Comparison of ENCODE assay signal across 21 cellular contexts in genomic region chr1:53308512-53308911, GRCh38. TPM values are rescaled to one million over a fixed set of nuclear protein-coding genes. Genes with fewer than 3 reads are reported as not detected.
DNase-seq lines count a peak whose midpoint lies in the region; ATAC-seq and TF ChIP-seq lines count a peak whose summit lies in the region.
"Had no signal": no experiment of that assay in that cellular context is flagged by ENCODE, and none has a peak within 500 bp of the region (broad histone marks: within the 10 kb centered on the region; RNA-seq: fewer than 3 reads in every experiment).

No MANE protein-coding gene starts in this region.

- no peak overlapping the region for H3K9ac ChIP-seq in H9 (ENCODE audit: extremely low read depth, insufficient read length, low read length)
- H3K9ac ChIP-seq: KMS-11 had no signal

- no peaks in the 10 kb centered on the region for H3K23me2 ChIP-seq in H9 (ENCODE audit: insufficient read length, low read depth, low read length, poor library complexity, severe bottlenecking)

- CTCF ChIA-PET in RWPE1 (lab: Yijun Ruan, JAX), result no interaction called here

- no peaks in the 10 kb centered on the region for H3K27me3 Mint-ChIP-seq in H9 (ENCODE audit: low read depth)
- H3K27me3 Mint-ChIP-seq in nephron (ENCODE audit: low read depth), result peaks cover 7% of the 10 kb centered on the region
- H3K27me3 Mint-ChIP-seq: CD4-positive, alpha-beta T cell had no signal

- peaks cover 27 to 42% of the 10 kb centered on the region in 2 experiments for H3K4me1 Mint-ChIP-seq in H9
- H3K4me1 Mint-ChIP-seq in nephron, result peaks cover 44% of the 10 kb centered on the region

- no peak overlapping the region for H3K4me2 ChIP-seq in H9 (ENCODE audit: insufficient read depth, insufficient read length, low read length)
- H3K4me2 ChIP-seq: KMS-11 had no signal

- H3K9me3 Mint-ChIP-seq in H9, result no peaks in the 10 kb centered on the region
- no peaks in the 10 kb centered on the region for H3K9me3 Mint-ChIP-seq in nephron
- H3K9me3 Mint-ChIP-seq: CD4-positive, alpha-beta T cell; HFFc6 had no signal

- H3K79me2 ChIP-seq in H9 (ENCODE audit: insufficient read depth, low read length), result peaks cover 6% of the 10 kb centered on the region; the same call in 1 of the 2 replicates

- H3K27me3 ChIP-seq in H9 (ENCODE audit: insufficient read depth, low read length), result no peaks in the 10 kb centered on the region
- H3K27me3 ChIP-seq: BE2C, SJSA1 had no signal

- DNase-seq in DMS 273 (lab: John Stamatoyannopoulos, UW; ENCODE audit: unreplicated experiment) (peak; percentile 82), DMS 273 treated with DMSO at 0.1 percent for 48 hours (lab: John Stamatoyannopoulos, UW) (no peak), H9 (no peak), RWPE1 (ENCODE audit: low spot score) (no peak), Right ventricle myocardium superior (no peak), RKO (ENCODE audit: low spot score) (no peak), SKM-1 treated with dmso at 0.1 percent for 144 hours (lab: John Stamatoyannopoulos, UW; ENCODE audit: unreplicated experiment) (no peak)
- DNase-seq: BE2C; CD4-positive, alpha-beta T cell; DND-41; GOT3; HFFc6; NCI-H1092; NCI-H2107; NCI-H2227 treated with DMSO at 0.1 percent for 48 hours; NCI-H526; NK-92 treated with Interleukin-12 subunit alpha and Interleukin-12 subunit beta, amount 100 ng/mL, for 24 hours had no signal

- H3K27ac ChIP-seq in H9 (ENCODE audit: insufficient read length, low read depth, low read length) (no peak overlapping the region), RWPE1 (peak overlapping the region; percentile 17)
- H3K27ac ChIP-seq: 22Rv1, KMS-11, SJSA1 had no signal

- no peak overlapping the region for H3K56ac ChIP-seq in H9 (ENCODE audit: insufficient read length, low read depth, low read length)

- no peaks in the 10 kb centered on the region for H3K4me1 ChIP-seq in H9 (ENCODE audit: insufficient read depth, low read length)
- H3K4me1 ChIP-seq: BE2C, SJSA1 had no signal

- no peak overlapping the region for H2BK15ac ChIP-seq in H9 (ENCODE audit: low read depth, low read length)

- H4K5ac ChIP-seq in H9 (ENCODE audit: insufficient read length, low read depth, low read length), result no peak overlapping the region

- H3T11ph ChIP-seq in H9 (ENCODE audit: low read length), result no peak overlapping the region

- no peak overlapping the region for H2BK12ac ChIP-seq in H9 (ENCODE audit: insufficient read length, low read depth, low read length)

- H3K14ac ChIP-seq in H9 (ENCODE audit: insufficient read depth, low read length), result no peak overlapping the region

- no peak overlapping the region for H4K91ac ChIP-seq in H9 (ENCODE audit: insufficient read length, low read depth, low read length)

- no CpG with 5 or more reads among the region's 8 CpGs for WGBS in H9 (ENCODE audit: extremely low coverage, insufficient read length, low lambda C conversion rate)

- no peak overlapping the region for H2BK20ac ChIP-seq in H9 (ENCODE audit: low read depth, low read length, poor library complexity, severe bottlenecking)

- ATAC-seq in Right ventricle myocardium superior (ENCODE audit: poor library complexity), result no peak

- POLR2A ChIA-PET in RWPE1 (lab: Yijun Ruan, JAX; ENCODE audit: low non-redundant PET), result no interaction called here

- no peaks in the 10 kb centered on the region for H3K9me3 ChIP-seq in H9 (ENCODE audit: control insufficient read depth, low read depth, low read length)
- H3K9me3 ChIP-seq: BE2C, SJSA1 had no signal

- peak overlapping the region in 2 of 3 experiments; percentile 51 to 79; a peak in 3 of 7 replicates for H3K27ac Mint-ChIP-seq in H9
- peak overlapping the region; percentile 23 to 83 (median 73) for H3K27ac Mint-ChIP-seq in nephron
- H3K27ac Mint-ChIP-seq: CD4-positive, alpha-beta T cell; HFFc6 had no signal

- no peak overlapping the region for H2AFZ ChIP-seq in H9 (ENCODE audit: low read length)

- no peak overlapping the region for H4K8ac ChIP-seq in H9 (replicated peaks; ENCODE audit: insufficient read length, low read depth, low read length)

- no peak overlapping the region for H3K4ac ChIP-seq in H9 (ENCODE audit: low read depth, low read length)

- H3K79me1 ChIP-seq in H9 (ENCODE audit: insufficient read depth, low read depth, low read length, poor library complexity, severe bottlenecking), result no peaks in the 10 kb centered on the region

- intact Hi-C loops in Right ventricle myocardium superior (cut with DNase I), result no loop called here

- H3K36me3 Mint-ChIP-seq in H9 (ENCODE audit: insufficient read depth in 1 of 3, low read depth in 3 of 3) (peaks cover 13 to 59% (median 36%) of the 10 kb centered on the region in 3 experiments; a peak in 6 of 7 replicates), nephron (ENCODE audit: low read depth) (no peaks in the 10 kb centered on the region)

- H3K18ac ChIP-seq in H9 (ENCODE audit: insufficient read length, low read depth, low read length), result no peak overlapping the region

- H3K23ac ChIP-seq in H9 (ENCODE audit: insufficient read length, low read depth, low read length), result no peak overlapping the region

- no peak overlapping the region for H2AK5ac ChIP-seq in H9 (ENCODE audit: insufficient read length, low read length)

- H2BK5ac ChIP-seq in H9 (ENCODE audit: insufficient read length, low read length), result no peak overlapping the region

- no peak for TF ChIP-seq CTCF in H9 (conservative IDR thresholded peaks at IDR 0.05)
- no peak for TF ChIP-seq CTCF in RWPE1 (conservative IDR thresholded peaks at IDR 0.05; ENCODE audit: low read depth)
- no peak for TF ChIP-seq CTCF in nephron (IDR thresholded peaks at IDR 0.05; ENCODE audit: unreplicated experiment in 3 of 3)

- H4K20me1 ChIP-seq in H9 (ENCODE audit: control insufficient read depth, insufficient read depth, insufficient read length), result peaks cover 3% of the 10 kb centered on the region

- H3K4me3 Mint-ChIP-seq in H9 (no peak overlapping the region), nephron (no peak overlapping the region)
- H3K4me3 Mint-ChIP-seq: CD4-positive, alpha-beta T cell; HFFc6 had no signal

- H2BK120ac ChIP-seq in H9 (ENCODE audit: low read depth, low read length, poor library complexity, severe bottlenecking), result no peak overlapping the region

RNA-seq across cellular contexts. Expression of gene LRP8, which starts 19.4 kb away (rescaled TPM):
- total RNA-seq in H9 (2021) (69.2 and 78.6 TPM in 2 replicates), Right ventricle myocardium superior (1.5 TPM)

Comparison
In these comparisons a context has a peak if more than half of its experiments do, and no peak if none do; other contexts are left out.
1. RNA of gene LRP8, which starts 19.4 kb away (total RNA-seq): 69.2 to 78.6 TPM in H9; 1.5 TPM in Right ventricle myocardium superior (single experiment); every median in the first group is over 10 times any median in the second.